In genomic region chr3:150762662-150763121, GRCh38 we compare ENCODE assay signal across 8 cellular contexts. TPM values are rescaled to one million over a fixed set of nuclear protein-coding genes. Genes with fewer than 3 reads are reported as not detected.
A peak's percentile ranks its signal among the peaks of the same experiment; 100 is the strongest.
DNase-seq lines count a peak whose midpoint lies in the region; ATAC-seq and TF ChIP-seq lines count a peak whose summit lies in the region.

No MANE protein-coding gene starts in this region.

- no peaks in the 10 kb centered on the region for H3K36me3 ChIP-seq in Loucy (ENCODE audit: insufficient read depth, low read length)

- H3K27me3 Mint-ChIP-seq in endothelial cell (ENCODE audit: unreplicated experiment) (peaks cover 11% of the 10 kb centered on the region), progenitor cell of endocrine pancreas (peaks cover 9% of the 10 kb centered on the region)

- H3K4me1 ChIP-seq in Loucy (ENCODE audit: insufficient read depth, low read length, poor library complexity, severe bottlenecking) = peaks cover 63% of the 10 kb centered on the region

- CTCF ChIA-PET in AG04450 (lab: Charles Lee) = interaction anchor here (0.6 to 3.9 kb wide), 11 partner anchors 13 to 1135 kb away, joined by 3 to 17 read pairs (median 3); partner anchors contain the start of gene SELENOT

- TF ChIP-seq CTCF in AG04450 (IDR thresholded peaks at IDR 0.05; ENCODE audit: low read depth, low read length) (no peak), Loucy (conservative IDR thresholded peaks at IDR 0.05; ENCODE audit: low read length) (no peak), endothelial cell (IDR thresholded peaks at IDR 0.05; ENCODE audit: unreplicated experiment) (no peak), progenitor cell of endocrine pancreas (IDR thresholded peaks at IDR 0.05; ENCODE audit: unreplicated experiment) (no peak)

- H3K9me3 Mint-ChIP-seq in endothelial cell (ENCODE audit: unreplicated experiment) = no peaks in the 10 kb centered on the region
- H3K9me3 Mint-ChIP-seq in progenitor cell of endocrine pancreas (ENCODE audit: low read depth) = no peaks in the 10 kb centered on the region

- H3K27ac Mint-ChIP-seq in endothelial cell (ENCODE audit: unreplicated experiment) (no peak overlapping the region), progenitor cell of endocrine pancreas (no peak overlapping the region)

- H3K27me3 ChIP-seq in AG04450 (ENCODE audit: control insufficient read depth, insufficient read depth, low read length) (no peaks in the 10 kb centered on the region), Loucy (ENCODE audit: insufficient read depth, low read length, poor library complexity, severe bottlenecking) (no peaks in the 10 kb centered on the region)

- POLR2A ChIA-PET in AG04450 (lab: Yijun Ruan, JAX) = interaction anchor here (0.6 to 3.0 kb wide), 10 partner anchors 13 to 380 kb away, joined by 3 to 17 read pairs (median 4); partner anchors contain the start of genes EIF2A, ERICH6, MED12L and SERP1

- peaks cover 34% of the 10 kb centered on the region for H4K20me1 ChIP-seq in Loucy (ENCODE audit: insufficient read depth, low read length, poor library complexity, severe bottlenecking)

- peak overlapping the region; percentile 90 for H3K9ac ChIP-seq in Loucy (ENCODE audit: low read depth, low read length, poor library complexity, severe bottlenecking)

- H3K9me3 ChIP-seq in AG04450 (ENCODE audit: control insufficient read depth, insufficient read depth, low read length) (no peaks in the 10 kb centered on the region), Loucy (ENCODE audit: insufficient read depth, low read depth, low read length) (no peaks in the 10 kb centered on the region)

- peak overlapping the region; percentile 77 for H3K27ac ChIP-seq in AG04450 (ENCODE audit: low read depth, low read length)

- no peak overlapping the region; the same call in 1 of the 2 replicates for H2AFZ ChIP-seq in Loucy (ENCODE audit: low read length)

- no peak for DNase-seq in AG04450 (ENCODE audit: low read depth, low spot score)
- DNase-seq in endothelial cell (ENCODE audit: low spot score) = no peak
- no peak for DNase-seq in progenitor cell of endocrine pancreas (ENCODE audit: low spot score, unreplicated experiment)
- DNase-seq in globus pallidus (ENCODE audit: low spot score) = no peak
- DNase-seq in NCI-H2171 (lab: John Stamatoyannopoulos, UW) = no peak
- DNase-seq in Kasumi-1 (lab: John Stamatoyannopoulos, UW) = no peak

- H3K4me1 Mint-ChIP-seq in endothelial cell (ENCODE audit: unreplicated experiment) (peaks cover 19% of the 10 kb centered on the region), progenitor cell of endocrine pancreas (ENCODE audit: low read depth) (peaks cover 27% of the 10 kb centered on the region)

- H3K4me3 Mint-ChIP-seq in endothelial cell (ENCODE audit: unreplicated experiment) = peak overlapping the region; percentile 95
- H3K4me3 Mint-ChIP-seq in progenitor cell of endocrine pancreas (ENCODE audit: low read depth) = peak overlapping the region; percentile 94

- H3K79me2 ChIP-seq in Loucy (ENCODE audit: insufficient read depth, low read length) = peaks cover 56% of the 10 kb centered on the region

- H3K36me3 Mint-ChIP-seq in endothelial cell (ENCODE audit: low read depth, unreplicated experiment) = no peaks in the 10 kb centered on the region
- H3K36me3 Mint-ChIP-seq in progenitor cell of endocrine pancreas (ENCODE audit: insufficient read depth) = peaks cover 5% of the 10 kb centered on the region

- H3K4me2 ChIP-seq in Loucy (ENCODE audit: low read depth, low read length, poor library complexity, severe bottlenecking) = peak overlapping the region; percentile 99

- no peaks in the 10 kb centered on the region for H3F3A ChIP-seq in Loucy (ENCODE audit: low read depth)

- no peaks in the 10 kb centered on the region for H3K9me2 ChIP-seq in Loucy (replicated peaks; ENCODE audit: low read depth, low read length)

- ATAC-seq in GM19463 (IDR thresholded peaks at IDR 0.05; ENCODE audit: unreplicated experiment) = peak; percentile 8

- H3K4me3 ChIP-seq in AG04450 (ENCODE audit: low read depth, low read length) (peak overlapping the region; percentile 95), Loucy (ENCODE audit: low read length, poor library complexity, severe bottlenecking) (peak overlapping the region; percentile 88)

RNA-seq across cellular contexts. Expression of gene SIAH2, which starts 0.3 kb away (rescaled TPM):
- 31.1 and 36.2 TPM in 2 replicates for polyA plus RNA-seq in AG04450 (2011; rRNA removed)
- 42.6 and 69.6 TPM in 2 replicates for polyA minus RNA-seq in AG04450 (2011; rRNA and poly(A)+ RNA removed)
- 13.2 TPM for total RNA-seq in endothelial cell (ENCODE audit: unreplicated experiment)
- total RNA-seq in progenitor cell of endocrine pancreas = 14.4 and 17.9 TPM in 2 replicates

RNA-seq across cellular contexts. Expression of gene ERICH6, which starts 59.0 kb away (rescaled TPM):
- not detected in 2 replicates for polyA plus RNA-seq in AG04450 (2011; rRNA removed)
- polyA minus RNA-seq in AG04450 (2011; rRNA and poly(A)+ RNA removed) = 0.13 and 0.18 TPM in 2 replicates
- 0.31 TPM for total RNA-seq in endothelial cell (ENCODE audit: unreplicated experiment)
- 0.49 TPM in 1 of 2 replicates, not detected in the other for total RNA-seq in progenitor cell of endocrine pancreas
